Comparison of ENCODE assay signal across 8 cellular contexts in the genomic region with DNA sequence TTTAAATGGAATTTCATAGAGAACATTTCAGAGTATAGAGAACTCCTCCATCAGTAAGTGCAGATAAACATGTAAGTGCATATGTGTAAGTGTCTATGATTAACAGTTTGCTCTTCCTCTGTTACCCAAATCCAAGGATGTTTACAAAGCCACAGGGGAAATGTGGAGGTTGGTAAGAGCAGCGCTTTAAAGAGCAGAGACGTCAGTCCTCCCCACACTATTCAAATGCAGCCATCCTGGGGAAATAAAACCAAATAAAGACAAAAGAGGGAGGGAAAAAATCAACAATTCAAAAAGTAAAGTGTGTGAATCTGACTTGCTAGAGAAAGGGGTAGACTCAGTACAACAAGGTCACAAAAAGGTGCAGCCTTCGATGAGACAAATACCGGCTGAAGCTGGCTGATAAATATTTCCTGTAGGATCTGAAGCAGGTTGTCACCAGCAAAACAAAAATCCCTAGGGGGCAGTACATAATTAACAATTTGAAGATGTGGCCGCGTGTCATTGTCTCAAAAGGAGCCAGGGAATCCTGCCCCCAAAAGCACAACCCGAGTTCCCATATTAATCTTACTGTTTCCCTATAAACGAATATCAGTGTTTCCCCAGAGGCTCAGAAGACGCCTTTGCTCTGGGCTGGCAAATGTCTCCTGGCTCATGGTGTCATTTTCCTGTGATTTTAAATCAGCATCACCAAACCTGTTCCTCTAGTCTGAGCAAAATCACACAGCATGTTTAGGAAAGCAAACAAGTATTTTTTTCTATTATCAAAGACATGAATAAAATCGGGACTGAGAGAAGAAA.
DNase-seq lines count a peak whose midpoint lies in the region; ATAC-seq and TF ChIP-seq lines count a peak whose summit lies in the region.

No MANE protein-coding gene starts in this region.

- whole genome bisulfite sequencing in SK-N-SH (ENCODE audit: low lambda C conversion rate) = 34% methylated on average over 8 of the region's 10 CpGs

- H3K27ac ChIP-seq in SK-N-SH (ENCODE audit: low read depth in 2 of 2, low read length in 1 of 2) = no peak overlapping the region
- H3K27ac ChIP-seq in CD8-positive, alpha-beta memory T cell (ENCODE audit: low read depth, low read length) = no peak overlapping the region

- H3K27ac Mint-ChIP-seq in CD8-positive, alpha-beta memory T cell = peak overlapping the region in 2 of 8 donors; percentile 3 to 7

- no peak overlapping the region for H3K9ac ChIP-seq in SK-N-SH

- TF ChIP-seq CTCF in SK-N-SH (IDR thresholded peaks at IDR 0.05) = peak; percentile 56

- H2AFZ ChIP-seq in SK-N-SH (ENCODE audit: low read depth) = no peak overlapping the region

- no peaks in the 10 kb centered on the region for H3K9me2 ChIP-seq in SK-N-SH

- no peaks in the 10 kb centered on the region for H3K79me2 ChIP-seq in SK-N-SH (ENCODE audit: insufficient read depth)

- peaks cover 7 to 20% of the 10 kb centered on the region in 2 donors for H3K27me3 Mint-ChIP-seq in CD8-positive, alpha-beta memory T cell

- H3K36me3 Mint-ChIP-seq in CD8-positive, alpha-beta memory T cell = no peaks in the 10 kb centered on the region

- H4K20me1 ChIP-seq in SK-N-SH (ENCODE audit: insufficient read depth) = no peaks in the 10 kb centered on the region

- H3K4me3 ChIP-seq in SK-N-SH (ENCODE audit: low read depth in 2 of 2, low read length in 1 of 2) = no peak overlapping the region
- no peak overlapping the region for H3K4me3 ChIP-seq in CD8-positive, alpha-beta memory T cell (ENCODE audit: low read length)

- no peaks in the 10 kb centered on the region for H3K9me3 ChIP-seq in SK-N-SH
- H3K9me3 ChIP-seq in CD8-positive, alpha-beta memory T cell (ENCODE audit: low read length) = no peaks in the 10 kb centered on the region

- peaks cover 0 to 2% of the 10 kb centered on the region in 2 experiments; a peak in 2 of 4 replicates for H3K4me1 ChIP-seq in SK-N-SH (ENCODE audit: control insufficient read depth in 1 of 2, insufficient read depth in 2 of 2, low read depth in 1 of 2, low read length in 1 of 2)
- no peaks in the 10 kb centered on the region for H3K4me1 ChIP-seq in CD8-positive, alpha-beta memory T cell (ENCODE audit: insufficient read depth, low read length)

- DNase-seq in DMS153 treated with DMSO at 0.1 percent for 48 hours (lab: John Stamatoyannopoulos, UW; ENCODE audit: unreplicated experiment) (peak; percentile 82), M059J (ENCODE audit: low read depth) (peak; percentile 53), SK-N-SH (peak; percentile 30), iPS-NIHi11 (ENCODE audit: low spot score) (peak; percentile 31)
- no peak for DNase-seq in CD8-positive, alpha-beta memory T cell
- no peak for DNase-seq in stimulated activated naive CD4-positive, alpha-beta T cell (lab: John Stamatoyannopoulos, UW)

- no peak overlapping the region for H3K4me3 Mint-ChIP-seq in CD8-positive, alpha-beta memory T cell

- no peak for TF ChIP-seq EP300 in SK-N-SH (IDR thresholded peaks at IDR 0.05; ENCODE audit: borderline replicate concordance in 1 of 2, low read depth in 1 of 2, low read length in 1 of 2)

- no peaks in the 10 kb centered on the region for H3F3A ChIP-seq in SK-N-SH (replicated peaks; ENCODE audit: insufficient read depth)

- peak; percentile 69 for TF ChIP-seq RAD21 in SK-N-SH (IDR thresholded peaks at IDR 0.05; ENCODE audit: low read length)

- no peaks in the 10 kb centered on the region for H3K36me3 ChIP-seq in SK-N-SH (replicated peaks in 1 of 2; ENCODE audit: control insufficient read depth in 1 of 2, insufficient read depth in 2 of 2, low read length in 1 of 2)
- no peaks in the 10 kb centered on the region for H3K36me3 ChIP-seq in CD8-positive, alpha-beta memory T cell (ENCODE audit: insufficient read depth, low read length)

- H3K27me3 ChIP-seq in SK-N-SH (ENCODE audit: insufficient read depth) = no peaks in the 10 kb centered on the region
- no peaks in the 10 kb centered on the region for H3K27me3 ChIP-seq in CD8-positive, alpha-beta memory T cell (ENCODE audit: insufficient read depth, low read length, poor library complexity, severe bottlenecking)

- no peak for ATAC-seq in GM21825 (IDR thresholded peaks at IDR 0.05; ENCODE audit: unreplicated experiment)
- ATAC-seq in HG03354 (IDR thresholded peaks at IDR 0.05; ENCODE audit: poor library complexity, severe bottlenecking, unreplicated experiment) = no peak

- POLR2A ChIA-PET in SK-N-SH (lab: Yijun Ruan, JAX) = no interaction called here
- POLR2A ChIA-PET in CD8-positive, alpha-beta memory T cell (lab: Charles Lee) = no interaction called here

- CTCF ChIA-PET in SK-N-SH (lab: Yijun Ruan, JAX) = interaction anchor here (0.7 to 1.6 kb wide), 4 partner anchors 12 to 771 kb away, joined by 3 read pairs; no protein-coding TSS in a partner anchor
- CTCF ChIA-PET in CD8-positive, alpha-beta memory T cell (lab: Charles Lee) = no interaction called here

- peak overlapping the region; percentile 4; the same call in 1 of the 2 replicates for H3K4me2 ChIP-seq in SK-N-SH

- H3K9me3 Mint-ChIP-seq in CD8-positive, alpha-beta memory T cell = no peaks in the 10 kb centered on the region

- peaks cover 3 to 6% (median 5%) of the 10 kb centered on the region in 3 donors for H3K4me1 Mint-ChIP-seq in CD8-positive, alpha-beta memory T cell

TF ChIP-seq in SK-N-SH, 30 proteins besides CTCF, POLR2A, EP300 and RAD21:
- TF ChIP-seq SMC3 (IDR thresholded peaks at IDR 0.05; ENCODE audit: low read depth, low read length) (peak; percentile 52), GATA2 (CRISPR knock-in tag; IDR thresholded peaks at IDR 0.05) (no peak)
TF ChIP-seq in SK-N-SH: peak in this region for 1.

Comparison
In these comparisons a context has a peak if more than half of its experiments do, and no peak if none do; other contexts are left out.
1. DNase-seq: peak in DMS153 treated with DMSO at 0.1 percent for 48 hours (single experiment), M059J (single experiment), SK-N-SH (single experiment) and iPS-NIHi11 (single experiment); none in CD8-positive, alpha-beta memory T cell (0 of 5) and stimulated activated naive CD4-positive, alpha-beta T cell (0 of 6).